4 cellular contexts compared by ENCODE assay signal in genomic region chr16:31144418-31144817, GRCh38. TPM values are rescaled to one million over a fixed set of nuclear protein-coding genes. Genes with fewer than 3 reads are reported as not detected.
"Had no signal": no experiment of that assay in that cellular context is flagged by ENCODE, and none has a peak within 500 bp of the region (broad histone marks: within the 10 kb centered on the region; RNA-seq: fewer than 3 reads in every experiment).

No MANE protein-coding gene starts in this region.

RNA-seq across cellular contexts. Expression of gene PRSS36, which starts 5.4 kb away (rescaled TPM):
- total RNA-seq: dermis blood vessel endothelial cell, occipital lobe had no signal

RNA-seq across cellular contexts. Expression of gene PRSS8, which starts 8.9 kb away (rescaled TPM):
- total RNA-seq: cardiac septum, dermis blood vessel endothelial cell, neural crest cell, occipital lobe had no signal
